8 cellular contexts compared by ENCODE assay signal in the genomic region with DNA sequence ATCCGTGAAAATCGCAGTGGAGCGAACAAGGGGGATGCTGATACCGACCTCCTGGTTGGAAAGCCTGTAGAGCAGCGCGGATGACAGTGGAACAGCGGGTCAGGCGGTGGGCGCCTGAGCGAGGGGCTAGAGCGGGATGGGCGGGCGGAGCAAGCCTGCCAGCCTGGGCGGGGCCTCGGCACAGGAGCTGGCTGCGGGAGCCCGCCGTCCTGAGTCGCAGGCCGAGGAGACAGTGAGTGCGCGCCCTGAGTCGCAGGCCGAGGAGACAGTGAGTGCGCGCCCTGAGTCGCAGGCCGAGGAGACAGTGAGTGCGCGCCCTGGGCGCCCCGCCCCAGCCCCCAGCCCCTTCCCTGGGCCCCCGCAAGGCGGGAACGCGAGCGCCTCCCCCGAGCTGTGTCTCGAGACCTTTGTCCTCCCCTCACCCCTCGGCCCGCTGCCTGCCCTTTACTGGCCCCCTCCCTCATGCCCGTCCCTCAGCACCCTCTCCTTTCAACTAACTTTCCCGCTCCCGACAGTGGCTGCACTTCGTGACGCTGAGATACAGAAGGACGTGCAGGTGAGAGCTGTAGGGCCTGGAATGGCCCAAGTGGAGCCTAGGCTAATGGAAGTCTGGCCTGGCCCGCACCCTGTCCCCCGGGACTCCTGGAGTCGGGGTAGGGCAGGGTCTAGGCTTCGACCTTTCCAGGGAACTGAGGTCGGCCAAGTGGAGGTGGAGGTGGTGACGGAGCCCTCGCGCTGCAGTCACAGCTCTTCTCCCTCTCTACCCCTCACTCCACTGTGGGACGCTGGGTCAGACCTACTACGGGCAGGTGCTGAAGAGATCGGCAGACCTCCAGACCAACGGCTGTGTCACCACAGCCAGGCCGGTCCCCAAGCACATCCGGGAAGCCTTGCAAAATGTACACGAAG. TPM values are rescaled to one million over a fixed set of nuclear protein-coding genes. Genes with fewer than 3 reads are reported as not detected.
DNase-seq lines count a peak whose midpoint lies in the region; ATAC-seq and TF ChIP-seq lines count a peak whose summit lies in the region.

A gene with protein sequence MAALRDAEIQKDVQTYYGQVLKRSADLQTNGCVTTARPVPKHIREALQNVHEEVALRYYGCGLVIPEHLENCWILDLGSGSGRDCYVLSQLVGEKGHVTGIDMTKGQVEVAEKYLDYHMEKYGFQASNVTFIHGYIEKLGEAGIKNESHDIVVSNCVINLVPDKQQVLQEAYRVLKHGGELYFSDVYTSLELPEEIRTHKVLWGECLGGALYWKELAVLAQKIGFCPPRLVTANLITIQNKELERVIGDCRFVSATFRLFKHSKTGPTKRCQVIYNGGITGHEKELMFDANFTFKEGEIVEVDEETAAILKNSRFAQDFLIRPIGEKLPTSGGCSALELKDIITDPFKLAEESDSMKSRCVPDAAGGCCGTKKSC (plus strand): TSS at position 181 of the 909 bp plus-strand sequence. CDS start 123 bp downstream, at position 304.

- peak within 1 kb of the TSS in 2 of 7 donors; percentile 44 to 57 for H3K27ac Mint-ChIP-seq in CD4-positive, alpha-beta memory T cell
- peak within 1 kb of the TSS; percentile 87 for H3K27ac Mint-ChIP-seq in glutamatergic neuron (ENCODE audit: unreplicated experiment)

- H3K4me3 ChIP-seq in CD4-positive, alpha-beta memory T cell (ENCODE audit: low read length in 2 of 2), result no peak within 1 kb of the TSS
- H3K4me3 ChIP-seq in HUES64 (ENCODE audit: low read length), result peak within 1 kb of the TSS; percentile 65
- peak within 1 kb of the TSS; percentile 61 for H3K4me3 ChIP-seq in ovary

- CTCF ChIA-PET in CD4-positive, alpha-beta memory T cell (lab: Charles Lee; ENCODE audit: partially characterized antibody), result no interaction called here

- H3K4me1 ChIP-seq in CD4-positive, alpha-beta memory T cell (ENCODE audit: insufficient read depth, low read length), result no peaks in the 10 kb centered on the region
- H3K4me1 ChIP-seq in HUES64 (ENCODE audit: insufficient read depth, low read length) (no peaks in the 10 kb centered on the region), ovary (ENCODE audit: insufficient read depth) (peaks cover 2% of the 10 kb centered on the region)

- H3K27me3 Mint-ChIP-seq in CD4-positive, alpha-beta memory T cell, result peaks cover 11 to 14% of the 10 kb centered on the region in 2 donors
- peaks cover 8% of the 10 kb centered on the region for H3K27me3 Mint-ChIP-seq in glutamatergic neuron (ENCODE audit: unreplicated experiment)

- TF ChIP-seq EP300 in ovary (IDR thresholded peaks at IDR 0.05), result no peak

- H3K36me3 ChIP-seq in CD4-positive, alpha-beta memory T cell (ENCODE audit: insufficient read depth, low read length), result no peaks in the 10 kb centered on the region
- H3K36me3 ChIP-seq in HUES64 (ENCODE audit: insufficient read depth, low read length), result no peaks in the 10 kb centered on the region
- H3K36me3 ChIP-seq in ovary, result no peaks in the 10 kb centered on the region

- H3K9me3 Mint-ChIP-seq in CD4-positive, alpha-beta memory T cell, result peaks cover 0 to 3% (median 0%) of the 10 kb centered on the region in 8 donors
- H3K9me3 Mint-ChIP-seq in glutamatergic neuron (ENCODE audit: unreplicated experiment), result peaks cover 10% of the 10 kb centered on the region

- H3K27ac ChIP-seq in CD4-positive, alpha-beta memory T cell (ENCODE audit: low read depth, low read length), result no peak within 1 kb of the TSS
- H3K27ac ChIP-seq in HUES64 (ENCODE audit: low read depth, low read length) (peak within 1 kb of the TSS; percentile 64), ovary (peak within 1 kb of the TSS in 1 of 2 donors; percentile 21)

- DNase-seq in CD4-positive, alpha-beta memory T cell, result no peak
- peak; percentile 69 for DNase-seq in activated CD8-positive, alpha-beta memory T cell treated with anti-CD3 and anti-CD28 coated beads, Interleukin-2, amount 50 U/mL, for 48 hours
- DNase-seq in glutamatergic neuron (peak; percentile 88), ovary (peak; percentile 52 to 75 (median 57)), H4 (ENCODE audit: low spot score) (no peak), DMS153 treated with DMSO at 0.1 percent for 48 hours (lab: John Stamatoyannopoulos, UW; ENCODE audit: unreplicated experiment) (no peak)

- no peaks in the 10 kb centered on the region for H3K27me3 ChIP-seq in CD4-positive, alpha-beta memory T cell (ENCODE audit: insufficient read depth, low read length)
- no peaks in the 10 kb centered on the region for H3K27me3 ChIP-seq in HUES64 (ENCODE audit: insufficient read depth, low read length)
- H3K27me3 ChIP-seq in ovary, result no peaks in the 10 kb centered on the region

- POLR2A ChIA-PET in CD4-positive, alpha-beta memory T cell (lab: Charles Lee; ENCODE audit: partially characterized antibody), result interaction anchor here (0.7 kb wide), 1 partner anchor 21 kb away, joined by 3 read pairs; no protein-coding TSS in a partner anchor

- H3K4me3 Mint-ChIP-seq in CD4-positive, alpha-beta memory T cell, result peak within 1 kb of the TSS; percentile 10 to 81 (median 66)
- H3K4me3 Mint-ChIP-seq in glutamatergic neuron (ENCODE audit: unreplicated experiment), result peak within 1 kb of the TSS; percentile 95

- no peak for ATAC-seq in HG02678 (IDR thresholded peaks at IDR 0.05; ENCODE audit: unreplicated experiment)

- no peaks in the 10 kb centered on the region for H3K9me3 ChIP-seq in CD4-positive, alpha-beta memory T cell (ENCODE audit: control insufficient read depth in 1 of 2, low read length in 2 of 2)
- no peaks in the 10 kb centered on the region for H3K9me3 ChIP-seq in HUES64 (ENCODE audit: insufficient read depth, low read depth, low read length)
- no peaks in the 10 kb centered on the region for H3K9me3 ChIP-seq in ovary

- H3K9ac ChIP-seq in HUES64 (ENCODE audit: low read depth, low read length), result peak within 1 kb of the TSS; percentile 80

- 4% methylated on average over 61 of the region's 62 CpGs for WGBS in HUES64
- WGBS in ovary, 3 donors, result 5 to 8% (median 6%) methylated on average over 50 to 62 of the region's 62 CpGs

- H3K36me3 Mint-ChIP-seq in CD4-positive, alpha-beta memory T cell, result peaks cover 6 to 11% of the 10 kb centered on the region in 2 donors
- no peaks in the 10 kb centered on the region for H3K36me3 Mint-ChIP-seq in glutamatergic neuron (ENCODE audit: unreplicated experiment)

- no peak for TF ChIP-seq CTCF in glutamatergic neuron (IDR thresholded peaks at IDR 0.05; ENCODE audit: partially characterized antibody, unreplicated experiment)
- TF ChIP-seq CTCF in ovary (IDR thresholded peaks at IDR 0.05), result no peak

- peaks cover 5 to 14% (median 10%) of the 10 kb centered on the region in 4 donors for H3K4me1 Mint-ChIP-seq in CD4-positive, alpha-beta memory T cell
- peaks cover 9% of the 10 kb centered on the region for H3K4me1 Mint-ChIP-seq in glutamatergic neuron (ENCODE audit: low read depth, unreplicated experiment)

- intact Hi-C loops in CD4-positive, alpha-beta memory T cell (cut with micrococcal nuclease), result no loop called here
- intact Hi-C loops in ovary (cut with DNase I), result no loop called here

- TF ChIP-seq POLR2A in ovary (IDR thresholded peaks at IDR 0.05), result no peak

RNA-seq across cellular contexts. Expression of the gene that starts here (rescaled TPM):
- total RNA-seq in CD4-positive, alpha-beta memory T cell, result 1 to 10 TPM; 2.3 TPM
- polyA plus RNA-seq in CD4-positive, alpha-beta memory T cell, result under 1 TPM in 1 of 2 donors, not detected in 1; 0.14 TPM
- 8.7 TPM for polyA plus RNA-seq in HUES64 (2013, experiment 1 of 2)
- 12.1 TPM for polyA plus RNA-seq in HUES64 (2013, experiment 2 of 2)
- total RNA-seq in glutamatergic neuron (ENCODE audit: unreplicated experiment) (8.3 TPM), ovary (1 to 10 TPM; 1.5 to 6.4 (median 4.9) TPM)
- 10 to 100 TPM in 1 of 2 donors, 1 to 10 TPM in 1; 6.0 to 32.8 TPM for polyA plus RNA-seq in ovary
- not detected in 2 replicates for total RNA-seq in H4 (2014; rRNA removed; shearing (Covaris generic))

Comparison
In these comparisons a context has a peak if more than half of its experiments do, and no peak if none do; other contexts are left out.
1. RNA of the gene that starts here (polyA plus RNA-seq): 6.0 to 32.8 TPM in ovary; 0.14 TPM in CD4-positive, alpha-beta memory T cell; every median in the first group is over 4 times any median in the second.
2. DNase-seq: peak in activated CD8-positive, alpha-beta memory T cell treated with anti-CD3 and anti-CD28 coated beads, Interleukin-2, amount 50 U/mL, for 48 hours (single experiment), glutamatergic neuron (single experiment) and ovary (5 of 5); none in CD4-positive, alpha-beta memory T cell (0 of 5), H4 (single experiment) and DMS153 treated with DMSO at 0.1 percent for 48 hours (single experiment).
3. H3K4me3 ChIP-seq: peak in HUES64 (single experiment) and ovary (single experiment); none in CD4-positive, alpha-beta memory T cell (0 of 2).